Comparison of ENCODE assay signal across 8 cellular contexts in the genomic region with DNA sequence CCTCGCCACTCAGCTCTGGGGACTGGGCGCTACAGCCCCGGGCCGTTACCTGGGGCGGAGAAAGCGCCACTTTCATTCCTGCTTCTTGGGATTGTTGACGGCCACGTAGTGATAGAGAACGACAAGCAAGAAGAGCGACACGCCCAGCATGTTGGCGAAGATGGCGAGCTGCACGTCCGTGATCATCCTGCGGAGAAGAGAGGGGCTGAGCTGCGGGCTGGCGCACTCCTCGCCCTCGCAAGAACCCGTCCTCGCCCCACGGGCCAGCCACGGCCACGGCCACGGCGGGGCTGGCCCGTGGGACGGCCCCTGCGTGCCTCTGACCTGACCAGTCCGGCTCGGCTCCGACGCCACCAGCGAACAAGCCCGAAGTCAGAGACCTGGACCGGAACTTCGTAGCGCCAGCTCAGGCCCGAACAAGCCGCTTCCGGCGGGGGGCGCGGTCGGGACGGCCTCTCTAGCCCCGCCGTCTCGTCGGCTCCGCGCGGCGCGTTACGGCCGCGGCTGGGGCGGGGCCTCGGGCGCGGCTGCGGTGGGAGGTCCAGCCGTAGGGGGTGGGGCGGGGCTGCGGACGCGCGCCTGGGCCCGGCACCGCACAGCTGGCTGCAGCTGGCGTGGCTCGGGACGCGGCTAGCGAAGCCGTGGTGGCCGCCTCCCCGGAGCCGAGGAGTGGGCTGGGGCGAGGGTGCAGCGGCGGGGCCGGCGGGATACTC. TPM values are rescaled to one million over a fixed set of nuclear protein-coding genes. Genes with fewer than 3 reads are reported as not detected.
A peak's percentile ranks its signal among the peaks of the same experiment; 100 is the strongest.
DNase-seq lines count a peak whose midpoint lies in the region; ATAC-seq and TF ChIP-seq lines count a peak whose summit lies in the region.

A gene (minus strand): TSS at position 378 of the 713 bp plus-strand sequence.

- DNase-seq in NCI-H146 treated with DMSO at 0.1 percent for 48 hours (lab: John Stamatoyannopoulos, UW; ENCODE audit: unreplicated experiment) (peak; percentile 60), T-helper 17 cell (peak; percentile 84 to 89 (median 84)), amygdala (lab: John Stamatoyannopoulos, UW) (peak; percentile 56 to 97 (median 89)), left ventricle myocardium superior (peak; percentile 98), pulmonary artery endothelial cell (ENCODE audit: low read depth, low spot score) (peak; percentile 67), vagina (ENCODE audit: extremely low spot score in 2 of 2) (peak in 1 of 2 donors; percentile 96)

- H3K27me3 Mint-ChIP-seq in T-helper 17 cell = no peaks in the 10 kb centered on the region

- H3K4me3 Mint-ChIP-seq in T-helper 17 cell = peak within 1 kb of the TSS; percentile 96

- peak within 1 kb of the TSS; percentile 96 for H3K27ac Mint-ChIP-seq in T-helper 17 cell

- H3K9me3 ChIP-seq in T-helper 17 cell (ENCODE audit: control insufficient read depth, low read length, poor library complexity, severe bottlenecking) = no peaks in the 10 kb centered on the region
- H3K9me3 ChIP-seq in vagina = no peaks in the 10 kb centered on the region

- no peaks in the 10 kb centered on the region for H3K27me3 ChIP-seq in vagina

- peaks cover 65% of the 10 kb centered on the region for H3K4me1 ChIP-seq in vagina

- TF ChIP-seq CTCF in vagina (IDR thresholded peaks at IDR 0.05) = no peak

- H3K36me3 Mint-ChIP-seq in T-helper 17 cell (ENCODE audit: low read depth) = no peaks in the 10 kb centered on the region

- intact Hi-C loops in left ventricle myocardium superior (cut with micrococcal nuclease) = no loop called here
- intact Hi-C loops in vagina (cut with DNase I) = no loop called here

- TF ChIP-seq POLR2A in GM15510 (IDR thresholded peaks at IDR 0.05; ENCODE audit: borderline replicate concordance, extremely low read depth, insufficient read length) = peak; percentile 91
- TF ChIP-seq POLR2A in vagina (IDR thresholded peaks at IDR 0.05) = peak in 1 of 2 donors; percentile 66

- peaks cover 44% of the 10 kb centered on the region for H3K4me1 Mint-ChIP-seq in T-helper 17 cell

- ATAC-seq in HG02870 (IDR thresholded peaks at IDR 0.05; ENCODE audit: unreplicated experiment) (peak; percentile 81), T-helper 17 cell (peak; percentile 92), left ventricle myocardium superior (peak; percentile 95)

- H3K27ac ChIP-seq in vagina = peak within 1 kb of the TSS; percentile 94

- peak within 1 kb of the TSS; percentile 89 to 97 for H3K4me3 ChIP-seq in vagina

- H3K36me3 ChIP-seq in vagina = peaks cover 0 to 17% of the 10 kb centered on the region in 2 donors

RNA-seq across cellular contexts. Expression of the gene that starts here (rescaled TPM):
- total RNA-seq in T-helper 17 cell (100 to 1,000 TPM; 284 to 371 TPM), left ventricle myocardium superior (374 TPM), pulmonary artery endothelial cell (360 and 398 TPM in 2 replicates), vagina (269 TPM)
